Comparison of ENCODE assay signal across 16 cellular contexts in the genomic region with DNA sequence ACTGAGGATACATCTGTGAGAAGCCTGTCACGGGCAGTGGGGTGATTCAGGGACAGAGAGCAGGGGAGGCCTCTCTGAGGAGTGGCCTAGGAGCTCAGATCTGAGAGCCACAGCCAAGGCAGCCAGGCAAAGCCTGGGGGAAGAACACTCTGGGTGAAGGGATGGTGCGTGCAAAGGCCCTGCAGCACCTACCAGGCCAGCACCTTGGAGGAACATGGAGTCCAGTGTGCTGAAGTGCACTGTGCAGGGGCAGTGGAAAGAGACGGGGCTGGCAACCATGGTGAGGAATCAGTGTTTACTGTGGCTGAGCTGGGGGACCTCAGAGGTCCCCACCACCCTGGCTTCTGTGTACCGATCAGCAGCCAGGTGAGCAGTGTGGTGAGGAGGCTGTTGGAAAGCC. TPM values are rescaled to one million over a fixed set of nuclear protein-coding genes. Genes with fewer than 3 reads are reported as not detected.
DNase-seq lines count a peak whose midpoint lies in the region; ATAC-seq, FAIRE-seq and TF ChIP-seq lines count a peak whose summit lies in the region.
"Had no signal": no experiment of that assay in that cellular context is flagged by ENCODE, and none has a peak within 500 bp of the region (broad histone marks: within the 10 kb centered on the region; RNA-seq: fewer than 3 reads in every experiment).

No MANE protein-coding gene starts in this region.

- ATAC-seq in activated naive CD4-positive, alpha-beta T cell treated with anti-CD3 and anti-CD28 coated beads, Interleukin-2, amount 50 U/mL, for 72 hours = peak; percentile 12 to 18
- ATAC-seq: PC-3 had no signal

- no peak overlapping the region for H3K23ac ChIP-seq in H1 (ENCODE audit: insufficient read length)

- DNase-seq in activated naive CD4-positive, alpha-beta T cell treated with anti-CD3 and anti-CD28 coated beads, Interleukin-2, amount 50 U/mL, for 72 hours (ENCODE audit: low spot score in 2 of 2) = no peak
- DNase-seq in activated naive CD4-positive, alpha-beta T cell (lab: John Stamatoyannopoulos, UW) = no peak
- DNase-seq in H1 (ENCODE audit: low read depth in 1 of 2, low spot score in 2 of 2) (no peak), middle frontal gyrus (ENCODE audit: extremely low spot score, low spot score) (no peak), mesenteric fat pad (ENCODE audit: low spot score) (no peak)
- DNase-seq: CD4-positive, CD25-positive, alpha-beta regulatory T cell; GM23248; NCI-H1048; NCI-H146; NCI-H2081; NCI-H510A; NCI-H774; PC-3 had no signal

- no peak overlapping the region for H4K91ac ChIP-seq in H1 (replicated peaks; ENCODE audit: insufficient read length, low read length)

- TF ChIP-seq POLR2A in H1 (IDR thresholded peaks at IDR 0.05; ENCODE audit: control extremely low read depth in 1 of 2, low read depth in 2 of 2, low read length in 2 of 2) = no peak

- CTCF ChIA-PET in HEK293 (lab: Yijun Ruan, JAX) = no interaction called here
- CTCF ChIA-PET in H1 (lab: Charles Lee; ENCODE audit: partially characterized antibody) = interaction anchor here (0.6 to 1.8 kb wide), 2 partner anchors 98 to 280 kb away, joined by 3 to 4 read pairs; no protein-coding TSS in a partner anchor

- H3K79me2 ChIP-seq in H1 (ENCODE audit: control insufficient read depth in 1 of 2, insufficient read depth in 2 of 2, low read length in 2 of 2) = no peaks in the 10 kb centered on the region

- POLR2A ChIA-PET in HEK293 (lab: Yijun Ruan, JAX) = no interaction called here
- POLR2A ChIA-PET in H1 (lab: Charles Lee; ENCODE audit: partially characterized antibody) = interaction anchor here (1.0 to 2.1 kb wide), 3 partner anchors 11 to 48 kb away, joined by 4 to 6 read pairs (median 4); a partner anchor contains a TSS

- H4K5ac ChIP-seq in H1 (ENCODE audit: insufficient read length, low read depth, low read length) = no peak overlapping the region

- no peak for FAIRE-seq in H1 (lab: Jason Lieb, UNC)

- no peak overlapping the region for H3K4ac ChIP-seq in H1 (replicated peaks; ENCODE audit: insufficient read length, low read depth, low read length)

- H3K27me3 ChIP-seq in H1 (replicated peaks in 1 of 4; ENCODE audit: control insufficient read depth in 3 of 4, extremely low read depth in 1 of 4, insufficient read depth in 3 of 4, low read length in 3 of 4) (no peaks in the 10 kb centered on the region), thymus (ENCODE audit: control insufficient read depth, insufficient read depth) (no peaks in the 10 kb centered on the region)
- H3K27me3 ChIP-seq: SJSA1 had no signal

- no peak overlapping the region for H2AK5ac ChIP-seq in H1 (ENCODE audit: low read depth, low read length)

- peaks cover 19 to 92% of the 10 kb centered on the region in 2 experiments; a peak in 2 of 3 replicates for H3K36me3 ChIP-seq in HEK293 (ENCODE audit: control insufficient read depth in 2 of 2, insufficient read depth in 1 of 2, low read length in 2 of 2)
- peaks cover 3 to 49% (median 12%) of the 10 kb centered on the region in 4 experiments; a peak in 7 of 8 replicates for H3K36me3 ChIP-seq in H1 (ENCODE audit: control insufficient read depth in 2 of 4, insufficient read depth in 4 of 4, low read length in 3 of 4)
- H3K36me3 ChIP-seq in thymus (ENCODE audit: control insufficient read depth, insufficient read depth) = peaks cover 86% of the 10 kb centered on the region
- H3K36me3 ChIP-seq: SJSA1 had no signal

- no peak overlapping the region for H3K4me2 ChIP-seq in H1 (ENCODE audit: insufficient read depth in 1 of 2, low read depth in 2 of 2, low read length in 2 of 2)

- peak overlapping the region; percentile 35; the same call in 1 of the 2 replicates for H4K8ac ChIP-seq in H1 (ENCODE audit: extremely low read depth, insufficient read depth, low read length)

- no peak overlapping the region for H2BK12ac ChIP-seq in H1 (ENCODE audit: low read depth, low read length)

- no peaks in the 10 kb centered on the region; the same call in 1 of the 2 replicates for H3K79me1 ChIP-seq in H1 (ENCODE audit: low read depth, low read length)

- no peaks in the 10 kb centered on the region for H3K9me3 Mint-ChIP-seq in activated naive CD4-positive, alpha-beta T cell treated with anti-CD3 and anti-CD28 coated beads, Interleukin-2, amount 50 U/mL, for 72 hours
- H3K9me3 Mint-ChIP-seq: CD4-positive, CD25-positive, alpha-beta regulatory T cell had no signal

- peak overlapping the region; percentile 40 to 57 for H3K27ac Mint-ChIP-seq in activated naive CD4-positive, alpha-beta T cell treated with anti-CD3 and anti-CD28 coated beads, Interleukin-2, amount 50 U/mL, for 72 hours

- H2BK15ac ChIP-seq in H1 (ENCODE audit: low read length) = no peak overlapping the region

- no peak overlapping the region for H3K56ac ChIP-seq in H1 (replicated peaks; ENCODE audit: insufficient read length, low read depth, low read length)

- H2BK120ac ChIP-seq in H1 (replicated peaks; ENCODE audit: low read depth, low read length) = no peak overlapping the region

- peaks cover 2 to 7% of the 10 kb centered on the region in 2 experiments for H4K20me1 ChIP-seq in H1 (replicated peaks in 1 of 2; ENCODE audit: control insufficient read depth in 1 of 2, insufficient read depth in 2 of 2, low read length in 2 of 2)

- peaks cover 16 to 28% of the 10 kb centered on the region in 2 donors for H3K36me3 Mint-ChIP-seq in activated naive CD4-positive, alpha-beta T cell treated with anti-CD3 and anti-CD28 coated beads, Interleukin-2, amount 50 U/mL, for 72 hours

- H3K23me2 ChIP-seq in H1 (ENCODE audit: low read depth, low read length) = peaks cover 5% of the 10 kb centered on the region

- H2BK20ac ChIP-seq in H1 (ENCODE audit: low read length) = no peak overlapping the region

- TF ChIP-seq EP300 in H1 (IDR thresholded peaks at IDR 0.05; ENCODE audit: borderline replicate concordance in 1 of 2, low read depth in 2 of 2, low read length in 2 of 2) = no peak

- H3K18ac ChIP-seq in H1 (ENCODE audit: extremely low read depth, low read length) = no peak overlapping the region

- no peak for TF ChIP-seq RAD21 in H1 (IDR thresholded peaks at IDR 0.05 in 1 of 2, conservative IDR thresholded peaks at IDR 0.05 in 1 of 2; ENCODE audit: low read depth in 2 of 2, low read length in 2 of 2)

- no peaks in the 10 kb centered on the region for H3K4me1 ChIP-seq in HEK293 (ENCODE audit: control insufficient read depth, insufficient read depth, low read length)
- 0 out of 7 replicates have a peak, but pooled peaks cover 0 to 3% (median 0%) of the 10 kb centered on the region in 4 experiments for H3K4me1 ChIP-seq in H1 (replicated peaks in 1 of 4; ENCODE audit: control insufficient read depth in 3 of 4, insufficient read depth in 4 of 4, low read length in 3 of 4)
- H3K4me1 ChIP-seq in thymus (ENCODE audit: control insufficient read depth, insufficient read depth, low read length) = no peaks in the 10 kb centered on the region
- H3K4me1 ChIP-seq: SJSA1 had no signal

- H3K9me3 ChIP-seq in HEK293 (ENCODE audit: control insufficient read depth, insufficient read depth, low read depth, low read length) = no peaks in the 10 kb centered on the region
- no peaks in the 10 kb centered on the region for H3K9me3 ChIP-seq in H1 (ENCODE audit: insufficient read depth in 2 of 2, low read depth in 1 of 2, low read length in 1 of 2)
- H3K9me3 ChIP-seq in thymus (ENCODE audit: control insufficient read depth) = no peaks in the 10 kb centered on the region
- H3K9me3 ChIP-seq: SJSA1 had no signal

- H3K4me3 ChIP-seq in HEK293 (ENCODE audit: low read depth, low read length) = no peak overlapping the region
- no peak overlapping the region for H3K4me3 ChIP-seq in H1 (ENCODE audit: extremely low read depth in 1 of 4, insufficient read depth in 2 of 4, low read depth in 3 of 4, low read length in 4 of 4)
- H3K4me3 ChIP-seq in thymus (ENCODE audit: low read length) = no peak overlapping the region
- H3K4me3 ChIP-seq: GM23248, SJSA1 had no signal

- H3K27ac ChIP-seq in HEK293 (ENCODE audit: extremely low read depth, low read depth, low read length) (no peak overlapping the region), H1 (ENCODE audit: low read depth, low read length) (no peak overlapping the region), thymus (ENCODE audit: low read depth) (peak overlapping the region; percentile 37)
- H3K27ac ChIP-seq: GM23248, SJSA1 had no signal

- H2AFZ ChIP-seq in H1 (ENCODE audit: low read length) = no peak overlapping the region
- H2AFZ ChIP-seq: GM23248 had no signal

- 91% methylated on average over 4 of the region's 4 CpGs; no CpG with 5 or more reads in 1 of the 2 experiments for WGBS in H1 (ENCODE audit: extremely low coverage in 1 of 2, insufficient coverage in 1 of 2, insufficient read length in 1 of 2, insufficient replicate concordance in 2 of 2, low coverage in 1 of 2, low lambda C conversion rate in 2 of 2, missing lambda C conversion rate in 1 of 2), 2 experiments
- 96% methylated on average over 4 of the region's 4 CpGs for WGBS in thymus

- TF ChIP-seq CTCF in HEK293 (tag by site-specific recombination; IDR thresholded peaks at IDR 0.05) = no peak
- no peak for TF ChIP-seq CTCF in H1 (IDR thresholded peaks at IDR 0.05; ENCODE audit: control extremely low read depth in 1 of 3, insufficient read depth in 1 of 3, low read depth in 1 of 3, low read length in 3 of 3)

- H3K14ac ChIP-seq in H1 (ENCODE audit: insufficient read length) = no peak overlapping the region

- H2BK5ac ChIP-seq in H1 (ENCODE audit: low read depth, low read length) = peak overlapping the region; percentile 16; the same call in 1 of the 2 replicates

- no peak overlapping the region for H3K9ac ChIP-seq in H1 (replicated peaks in 1 of 4; ENCODE audit: extremely low read depth in 1 of 4, low read depth in 3 of 4, low read length in 3 of 4)
- H3K9ac ChIP-seq: GM23248 had no signal

TF ChIP-seq in HEK293, 187 proteins besides CTCF, POLR2A, EP300 and RAD21 (continues in another document):
- TF ChIP-seq ZNF623 (tag by site-specific recombination; IDR thresholded peaks at IDR 0.05) = peak; percentile 92

TF ChIP-seq in H1, 55 proteins besides CTCF, POLR2A, EP300 and RAD21:
- TF ChIP-seq SP2 (IDR thresholded peaks at IDR 0.05; ENCODE audit: low read length) (no peak), CHD1 (IDR thresholded peaks at IDR 0.05; ENCODE audit: low read depth, low read length) (no peak), EZH2 (IDR thresholded peaks at IDR 0.05; ENCODE audit: low read depth, low read length, severe bottlenecking) (no peak), JUN (IDR thresholded peaks at IDR 0.05; ENCODE audit: low read depth, low read length) (no peak)

RNA-seq across cellular contexts. Expression of a gene that starts 48.0 kb away (rescaled TPM):
- 100 to 1,000 TPM; 116 to 147 TPM for total RNA-seq in activated naive CD4-positive, alpha-beta T cell treated with anti-CD3 and anti-CD28 coated beads, Interleukin-2, amount 50 U/mL, for 72 hours
- total RNA-seq in H1 (2021; fragmentation: NEBNext Ultra II Directional; extraction: Animal tissue kit (Norgen Biotek cat#: 25700)) = 53.4 and 53.7 TPM in 2 replicates
- 51.0 and 55.0 TPM in 2 replicates for polyA plus RNA-seq in H1 (2011; rRNA removed)
- 22.7 TPM for polyA plus RNA-seq in H1 (2011; cell fraction: cytosol; rRNA removed)
- 90.7 TPM for polyA plus RNA-seq in H1 (2011; cell fraction: nucleus; rRNA removed)
- polyA plus RNA-seq in H1 (2012, experiment 1 of 2) = 30.8 to 56.3 TPM (median 45.4 TPM) in 4 replicates
- polyA plus RNA-seq in H1 (2012, experiment 2 of 2) = 30.0 TPM
- 84.7 TPM for polyA plus RNA-seq in H1 (2013, experiment 1 of 2)
- 65.1 TPM for polyA plus RNA-seq in H1 (2013, experiment 2 of 2)
- polyA minus RNA-seq in H1 (2011; rRNA and poly(A)+ RNA removed) = 49.2 and 89.2 TPM in 2 replicates
- polyA minus RNA-seq in H1 (2011; cell fraction: cytosol; rRNA and poly(A)+ RNA removed) = 32.7 TPM
- polyA minus RNA-seq in H1 (2011; cell fraction: nucleus; rRNA and poly(A)+ RNA removed) = 52.7 TPM
- 22.9 TPM for polyA plus RNA-seq in thymus
- 1.5 TPM for total RNA-seq in mesenteric fat pad
- total RNA-seq: GM23248 had no signal

Comparison
In these comparisons a context has a peak if more than half of its experiments do, and no peak if none do; other contexts are left out.
1. RNA of a gene that starts 48.0 kb away (total RNA-seq): 116 to 147 TPM in activated naive CD4-positive, alpha-beta T cell treated with anti-CD3 and anti-CD28 coated beads, Interleukin-2, amount 50 U/mL, for 72 hours and 53.4 to 53.7 TPM in H1; 1.5 TPM in mesenteric fat pad (single experiment); every median in the first group is over 10 times any median in the second.